Comparison of ENCODE assay signal across 7 cellular contexts in the genomic region with DNA sequence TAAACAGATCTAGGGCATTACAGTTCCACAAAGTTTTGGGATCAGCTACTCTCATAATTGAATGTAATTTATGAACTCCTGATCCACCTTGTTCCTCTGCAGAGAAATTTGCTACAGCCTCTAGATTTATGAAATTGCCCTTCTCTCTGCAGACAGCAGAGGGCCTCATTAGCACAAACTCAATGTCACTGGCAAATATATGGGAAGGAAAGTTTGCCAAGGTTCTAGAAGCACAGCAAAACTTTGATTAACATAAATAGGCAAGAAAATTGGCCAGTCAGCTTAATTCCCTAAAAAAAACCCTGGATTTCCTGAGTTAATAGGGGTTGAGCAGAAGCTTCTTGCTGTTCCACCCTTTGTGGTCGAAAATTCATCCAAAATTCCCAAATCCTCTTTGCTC. TPM values are rescaled to one million over a fixed set of nuclear protein-coding genes. Genes with fewer than 3 reads are reported as not detected.
DNase-seq lines count a peak whose midpoint lies in the region; ATAC-seq and TF ChIP-seq lines count a peak whose summit lies in the region.

No MANE protein-coding gene starts in this region.

- ATAC-seq in HG03175 (IDR thresholded peaks at IDR 0.05; ENCODE audit: unreplicated experiment) (peak; percentile 47), RWPE2 (ENCODE audit: low read depth) (no peak), HG03139 (IDR thresholded peaks at IDR 0.05; ENCODE audit: unreplicated experiment) (no peak)

- peak; percentile 63 for TF ChIP-seq CTCF in RWPE2 (IDR thresholded peaks at IDR 0.05; ENCODE audit: poor library complexity, severe bottlenecking)
- TF ChIP-seq CTCF in fibroblast of mammary gland (conservative IDR thresholded peaks at IDR 0.05; ENCODE audit: control insufficient read depth, insufficient read depth, low read depth, low read length) = peak; percentile 88
- peak; percentile 65 for TF ChIP-seq CTCF in progenitor cell of endocrine pancreas (IDR thresholded peaks at IDR 0.05; ENCODE audit: unreplicated experiment)

- H3K36me3 Mint-ChIP-seq in progenitor cell of endocrine pancreas (ENCODE audit: insufficient read depth) = peaks cover 2% of the 10 kb centered on the region

- H3K27ac Mint-ChIP-seq in progenitor cell of endocrine pancreas = no peak overlapping the region

- no peaks in the 10 kb centered on the region for H3K36me3 ChIP-seq in RWPE2 (ENCODE audit: low read depth)

- peaks cover 10% of the 10 kb centered on the region for H3K4me1 ChIP-seq in RWPE2 (ENCODE audit: insufficient read depth, poor library complexity, severe bottlenecking)

- H3K9me3 Mint-ChIP-seq in progenitor cell of endocrine pancreas (ENCODE audit: low read depth) = peaks cover 7% of the 10 kb centered on the region

- H3K9me3 ChIP-seq in RWPE2 (ENCODE audit: severe bottlenecking) = no peaks in the 10 kb centered on the region

- H3K4me3 Mint-ChIP-seq in progenitor cell of endocrine pancreas (ENCODE audit: low read depth) = no peak overlapping the region

- no peaks in the 10 kb centered on the region for H3K4me1 Mint-ChIP-seq in progenitor cell of endocrine pancreas (ENCODE audit: low read depth)

- no peak overlapping the region for H3K4me3 ChIP-seq in RWPE2 (ENCODE audit: severe bottlenecking)
- no peak overlapping the region for H3K4me3 ChIP-seq in fibroblast of mammary gland (ENCODE audit: control insufficient read depth, low read depth, low read length)

- DNase-seq in GM04504 (ENCODE audit: low read depth) (peak; percentile 14), RWPE2 (ENCODE audit: low spot score) (no peak), fibroblast of mammary gland (ENCODE audit: low read depth) (peak; percentile 73), progenitor cell of endocrine pancreas (ENCODE audit: low spot score, unreplicated experiment) (no peak), NCI-H1048 (lab: John Stamatoyannopoulos, UW) (no peak)

- no peak overlapping the region for H3K27ac ChIP-seq in RWPE2 (ENCODE audit: poor library complexity, severe bottlenecking)

- H3K27me3 Mint-ChIP-seq in progenitor cell of endocrine pancreas = peaks cover 11% of the 10 kb centered on the region

- no peaks in the 10 kb centered on the region for H3K27me3 ChIP-seq in RWPE2 (ENCODE audit: insufficient read depth, poor library complexity, severe bottlenecking)

RNA-seq across cellular contexts. Expression of gene PRPS1, which starts 31.5 kb away (rescaled TPM):
- total RNA-seq in progenitor cell of endocrine pancreas = 35.6 and 36.3 TPM in 2 replicates

Comparison
In these comparisons a context has a peak if more than half of its experiments do, and no peak if none do; other contexts are left out.
1. DNase-seq: peak in GM04504 (single experiment) and fibroblast of mammary gland (single experiment); none in RWPE2 (single experiment), progenitor cell of endocrine pancreas (single experiment) and NCI-H1048 (single experiment).
2. Peak in every context shown above with its lines, with median percentiles within 50 percentile points of each other: CTCF ChIP-seq.